ENCODE assay signal across 8 cellular contexts in the genomic region with DNA sequence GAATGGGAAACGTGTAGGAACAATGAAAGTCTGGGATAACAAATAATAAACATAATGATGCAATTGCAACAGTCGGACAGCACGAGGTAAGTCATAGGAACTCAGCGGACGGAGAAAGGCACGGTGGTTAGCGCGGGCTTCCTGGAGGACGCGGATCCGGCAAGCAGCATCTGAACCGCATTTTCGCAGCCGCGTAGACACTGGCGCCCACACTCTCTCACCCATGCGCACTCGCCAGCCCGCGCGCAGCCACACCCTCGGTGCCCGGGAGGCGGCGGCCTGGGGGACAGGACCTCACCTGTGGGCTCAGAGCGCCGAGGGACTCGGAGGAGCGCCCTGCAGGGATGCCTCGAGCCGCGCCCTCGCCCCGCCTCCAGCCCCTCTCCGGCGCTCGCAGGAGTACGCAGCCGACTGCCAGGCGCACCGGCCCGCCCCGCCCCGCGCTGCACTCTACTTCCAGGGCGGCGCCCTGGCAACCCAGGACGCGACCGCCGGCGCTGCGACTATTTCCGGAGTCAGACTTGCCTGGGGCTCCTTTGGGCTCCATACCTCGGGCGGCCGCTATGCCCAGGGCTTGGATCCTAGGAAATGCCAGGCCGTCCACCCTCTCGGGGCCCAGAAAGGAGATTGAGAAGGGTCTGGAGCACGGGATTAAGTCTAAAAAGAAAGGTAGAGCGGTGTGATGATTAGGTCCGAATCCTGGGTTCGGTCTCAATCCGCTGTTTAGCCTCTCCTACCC. TPM values are rescaled to one million over a fixed set of nuclear protein-coding genes. Genes with fewer than 3 reads are reported as not detected.
DNase-seq lines count a peak whose midpoint lies in the region; ATAC-seq and TF ChIP-seq lines count a peak whose summit lies in the region.

A gene (minus strand): TSS at position 413 of the 739 bp plus-strand sequence. CDS start 13,805 bp downstream, outside the sequence.

- DNase-seq in AG04449 (ENCODE audit: low read depth, low spot score) (no peak), NCI-H510A treated with DMSO at 0.1 percent for 48 hours (lab: John Stamatoyannopoulos, UW) (peak; percentile 68), dedifferentiated amniotic fluid mesenchymal stem cell (ENCODE audit: extremely low spot score) (peak; percentile 72), left lung (peak; percentile 92 to 99)
- peak; percentile 95 for DNase-seq in activated CD4-positive, alpha-beta T cell treated with anti-CD3 and anti-CD28 coated beads for 48 hours
- peak; percentile 77 for DNase-seq in stimulated activated CD4-positive, alpha-beta T cell treated with anti-CD3 and anti-CD28 coated beads, Interleukin-2, amount 100 ng/mL, for 4 hours (ENCODE audit: low read depth)

- peak; percentile 72 for ATAC-seq in GM18873 (IDR thresholded peaks at IDR 0.05; ENCODE audit: low FRiP score, unreplicated experiment)
- peak; percentile 74 for ATAC-seq in HG03175 (IDR thresholded peaks at IDR 0.05; ENCODE audit: unreplicated experiment)
- peak; percentile 98 for ATAC-seq in left lung

- intact Hi-C loops in left lung (cut with DNase I) = no loop called here

- H3K4me1 ChIP-seq in left lung = peaks cover 0 to 14% of the 10 kb centered on the region in 2 donors

- H3K9me3 ChIP-seq in left lung = no peaks in the 10 kb centered on the region

- H3K36me3 ChIP-seq in left lung = no peaks in the 10 kb centered on the region

- POLR2A ChIA-PET in AG04449 (lab: Yijun Ruan, JAX) = no interaction called here

- no peak for TF ChIP-seq CTCF in AG04449 (IDR thresholded peaks at IDR 0.05; ENCODE audit: insufficient read depth, low read length, missing control alignments)
- peak in 1 of 2 donors; percentile 34 for TF ChIP-seq CTCF in left lung (IDR thresholded peaks at IDR 0.05)

- peak within 1 kb of the TSS; percentile 53 to 62 for H3K27ac ChIP-seq in left lung

- CTCF ChIA-PET in AG04449 (lab: Yijun Ruan, JAX) = no interaction called here

- H3K27me3 ChIP-seq in left lung = no peaks in the 10 kb centered on the region

- peak within 1 kb of the TSS; percentile 89 for H3K4me3 ChIP-seq in AG04449 (ENCODE audit: low read depth, low read length)
- H3K4me3 ChIP-seq in left lung = peak within 1 kb of the TSS; percentile 60 to 90

RNA-seq across cellular contexts. Expression of the gene that starts here (rescaled TPM):
- total RNA-seq in left lung = 1 to 10 TPM; 5.3 to 6.0 TPM
